ENCODE assay signal across 30 cellular contexts in genomic region chr5:177590406-177590805, GRCh38.
"Had no signal": no experiment of that assay in that cellular context is flagged by ENCODE, and none has a peak within 500 bp of the region (broad histone marks: within the 10 kb centered on the region; RNA-seq: fewer than 3 reads in every experiment).

No MANE protein-coding gene starts in this region.

- H3K9me3 Mint-ChIP-seq: activated B cell treated with CpG ODN at 0.5 μM for 24 hours; activated CD8-positive, alpha-beta T cell treated with anti-CD3 and anti-CD28 coated beads for 36 hours; activated naive CD4-positive, alpha-beta T cell treated with anti-CD3 and anti-CD28 coated beads, Interleukin-2, amount 50 U/mL, for 72 hours; activated naive CD8-positive, alpha-beta T cell treated with anti-CD3 and anti-CD28 coated beads, Interleukin-2, amount 10 ng/mL, durations not matched to agents 7 days and 5 days; activated T-cell treated with anti-CD3 and anti-CD28 coated beads, Interleukin-2, amount 50 U/mL, for 4 hours; activated T-helper 17 cell treated with anti-CD3 and anti-CD28 coated beads, Interleukin-2, amount 50 U/mL, for 72 hours; central memory CD8-positive, alpha-beta T cell; dendritic cell treated with granulocyte-macrophage colony-stimulating factor and Interleukin-4, amounts not matched to agents 40 ng/mL and 50 ng/mL, for 4 days; endodermal cell; T-helper 2 cell treated with Interferon-gamma antibody and Interleukin-4, amounts not matched to agents 5 μg/mL and 100 μg/mL, for 36 hours had no signal

- DNase-seq: activated B cell treated with CpG ODN at 0.5 μM for 24 hours; activated CD4-positive, alpha-beta T cell treated with anti-CD3 and anti-CD28 coated beads for 48 hours; activated CD4-positive, alpha-beta T cell treated with anti-CD3 and anti-CD28 coated beads, Interleukin-2, amount 50 U/mL, for 1 hour; activated CD4-positive, alpha-beta T cell treated with anti-CD3 and anti-CD28 coated beads, Interleukin-2, amount 50 U/mL, for 48 hours; activated CD8-positive, alpha-beta memory T cell treated with anti-CD3 and anti-CD28 coated beads for 24 hours; activated CD8-positive, alpha-beta T cell treated with anti-CD3 and anti-CD28 coated beads for 36 hours; activated effector memory CD4-positive, alpha-beta T cell treated with Interleukin-2 at 50 U/mL for 16 hours; activated gamma-delta T cell treated with Interleukin-2 at 50 U/mL for 16 hours; activated naive CD4-positive, alpha-beta T cell treated with Interleukin-2 at 50 U/mL for 16 hours; activated naive CD8-positive, alpha-beta T cell treated with anti-CD3 and anti-CD28 coated beads, Interleukin-2, amount 10 ng/mL, durations not matched to agents 7 days and 5 days; activated T-cell treated with anti-CD3 and anti-CD28 coated beads, Interleukin-2, amount 50 U/mL, for 4 hours; brain microvascular endothelial cell; dorsolateral prefrontal cortex; effector memory CD4-positive, alpha-beta T cell; endodermal cell; foreskin fibroblast; head of caudate nucleus; T-helper 1 cell; T-helper 17 cell; T1000; WERI-Rb-1 had no signal

- H3K4me3 Mint-ChIP-seq: activated B cell treated with CpG ODN at 0.5 μM for 24 hours; activated CD8-positive, alpha-beta T cell treated with anti-CD3 and anti-CD28 coated beads for 36 hours; activated naive CD8-positive, alpha-beta T cell treated with anti-CD3 and anti-CD28 coated beads, Interleukin-2, amount 10 ng/mL, durations not matched to agents 7 days and 5 days; activated T-cell treated with anti-CD3 and anti-CD28 coated beads, Interleukin-2, amount 50 U/mL, for 4 hours; central memory CD8-positive, alpha-beta T cell; dendritic cell treated with granulocyte-macrophage colony-stimulating factor and Interleukin-4, amounts not matched to agents 40 ng/mL and 50 ng/mL, for 4 days; endodermal cell; T-helper 17 cell; T-helper 2 cell treated with Interferon-gamma antibody and Interleukin-4, amounts not matched to agents 5 μg/mL and 100 μg/mL, for 36 hours had no signal

- H3K4me3 ChIP-seq: ascending aorta, coronary artery had no signal

- H3K27me3 ChIP-seq: ascending aorta had no signal

- H3K9me3 ChIP-seq: ascending aorta had no signal

- H3K27ac ChIP-seq: ascending aorta, brain microvascular endothelial cell, coronary artery, dorsolateral prefrontal cortex, WERI-Rb-1 had no signal

- ATAC-seq: activated CD4-positive, CD25-positive, alpha-beta regulatory T cell treated with anti-CD3 and anti-CD28 coated beads, Interleukin-2, amount 50 U/mL, for 24 hours; activated CD8-positive, alpha-beta T cell treated with anti-CD3 and anti-CD28 coated beads for 36 hours; activated naive CD4-positive, alpha-beta T cell treated with anti-CD3 and anti-CD28 coated beads, Interleukin-2, amount 50 U/mL, for 72 hours; activated T-cell treated with anti-CD3 and anti-CD28 coated beads, Interleukin-2, amount 50 U/mL, for 4 hours; activated T-helper 17 cell treated with anti-CD3 and anti-CD28 coated beads, Interleukin-2, amount 50 U/mL, for 72 hours; esophagus mucosa; T-helper 17 cell had no signal

- H3K27ac Mint-ChIP-seq: activated B cell treated with CpG ODN at 0.5 μM for 24 hours; activated CD8-positive, alpha-beta T cell treated with anti-CD3 and anti-CD28 coated beads for 36 hours; activated naive CD8-positive, alpha-beta T cell treated with anti-CD3 and anti-CD28 coated beads, Interleukin-2, amount 10 ng/mL, durations not matched to agents 7 days and 5 days; activated T-helper 17 cell treated with anti-CD3 and anti-CD28 coated beads, Interleukin-2, amount 50 U/mL, for 72 hours; dendritic cell treated with granulocyte-macrophage colony-stimulating factor and Interleukin-4, amounts not matched to agents 40 ng/mL and 50 ng/mL, for 4 days; endodermal cell; T-helper 17 cell; T-helper 2 cell treated with Interferon-gamma antibody and Interleukin-4, amounts not matched to agents 5 μg/mL and 100 μg/mL, for 36 hours had no signal
